Comparison of ENCODE assay signal across 20 cellular contexts in genomic region chr10:6161913-6162312, GRCh38. TPM values are rescaled to one million over a fixed set of nuclear protein-coding genes. Genes with fewer than 3 reads are reported as not detected.
DNase-seq lines count a peak whose midpoint lies in the region; ATAC-seq and TF ChIP-seq lines count a peak whose summit lies in the region.
"Had no signal": no experiment of that assay in that cellular context is flagged by ENCODE, and none has a peak within 500 bp of the region (broad histone marks: within the 10 kb centered on the region; RNA-seq: fewer than 3 reads in every experiment).

No MANE protein-coding gene starts in this region.

- H3K4me2 ChIP-seq in OCI-LY1 (ENCODE audit: low read length): no peak overlapping the region

- no peak for DNase-seq in CD4-positive, alpha-beta memory T cell
- peak; percentile 93 for DNase-seq in foreskin melanocyte
- no peak for DNase-seq in T1000 (lab: John Stamatoyannopoulos, UW)
- DNase-seq in activated naive CD4-positive, alpha-beta T cell treated with anti-CD3 and anti-CD28 coated beads, Interleukin-2, amount 50 U/mL, for 72 hours (ENCODE audit: low spot score in 2 of 2): no peak
- DNase-seq: activated CD4-positive, CD25-positive, alpha-beta regulatory T cell; activated T-cell treated with anti-CD3 and anti-CD28 coated beads, Interleukin-2, amount 50 U/mL, for 48 hours; dermis blood vessel endothelial cell; DMS79; left lung; NCI-H1048; NCI-H2171 treated with DMSO at 0.1 percent for 48 hours; stimulated activated CD4-positive, alpha-beta T cell treated with anti-CD3 and anti-CD28 coated beads, Interleukin-2, amount 100 ng/mL, for 24 hours; stimulated activated CD8-positive, alpha-beta memory T cell treated with anti-CD3 and anti-CD28 coated beads, Interleukin-4, amount 100 ng/mL, for 48 hours had no signal

- H3K4me3 ChIP-seq in CD4-positive, alpha-beta memory T cell (ENCODE audit: low read length in 2 of 2): no peak overlapping the region
- no peak overlapping the region for H3K4me3 ChIP-seq in OCI-LY1 (ENCODE audit: low read depth, low read length, poor library complexity, severe bottlenecking)
- no peak overlapping the region for H3K4me3 ChIP-seq in rectal smooth muscle tissue (ENCODE audit: low read length)
- H3K4me3 ChIP-seq: ascending aorta, left lung had no signal

- peaks cover 0 to 15% of the 10 kb centered on the region in 2 donors for H3K36me3 Mint-ChIP-seq in CD4-positive, alpha-beta memory T cell
- peaks cover 5 to 18% of the 10 kb centered on the region in 2 donors for H3K36me3 Mint-ChIP-seq in activated naive CD4-positive, alpha-beta T cell treated with anti-CD3 and anti-CD28 coated beads, Interleukin-2, amount 50 U/mL, for 72 hours
- H3K36me3 Mint-ChIP-seq: natural killer cell treated with Interleukin-12 subunit alpha and Interleukin-12 subunit beta and Interleukin-15 and Interleukin-18, amount 100 ng/mL, for 72 hours had no signal

- no peak for ATAC-seq in activated naive CD4-positive, alpha-beta T cell treated with anti-CD3 and anti-CD28 coated beads, Interleukin-2, amount 50 U/mL, for 72 hours
- ATAC-seq in HG03045 (IDR thresholded peaks at IDR 0.05; ENCODE audit: unreplicated experiment): no peak
- ATAC-seq: esophagus mucosa; left lung; natural killer cell treated with Interleukin-12 subunit alpha and Interleukin-12 subunit beta and Interleukin-15 and Interleukin-18, amount 100 ng/mL, for 72 hours had no signal

- H4K20me1 ChIP-seq in OCI-LY1 (ENCODE audit: insufficient read depth, low read length): no peaks in the 10 kb centered on the region

- peaks cover 38% of the 10 kb centered on the region for H3K4me1 ChIP-seq in CD4-positive, alpha-beta memory T cell (ENCODE audit: insufficient read depth, low read length)
- peaks cover 27% of the 10 kb centered on the region for H3K4me1 ChIP-seq in OCI-LY1 (ENCODE audit: insufficient read depth, low read length, severe bottlenecking)
- H3K4me1 ChIP-seq in rectal smooth muscle tissue (ENCODE audit: control insufficient read depth, insufficient read depth, low read length): peaks cover 6% of the 10 kb centered on the region

- H3K4me3 Mint-ChIP-seq in CD4-positive, alpha-beta memory T cell: peak overlapping the region in 2 of 8 donors; percentile 22 to 47

- no peaks in the 10 kb centered on the region for H3K9me2 ChIP-seq in OCI-LY1 (ENCODE audit: low read depth, low read length)

- no peaks in the 10 kb centered on the region for H3K27me3 Mint-ChIP-seq in CD4-positive, alpha-beta memory T cell
- H3K27me3 Mint-ChIP-seq: natural killer cell treated with Interleukin-12 subunit alpha and Interleukin-12 subunit beta and Interleukin-15 and Interleukin-18, amount 100 ng/mL, for 72 hours had no signal

- peaks cover 24% of the 10 kb centered on the region for H3K79me2 ChIP-seq in OCI-LY1 (ENCODE audit: insufficient read depth, low read length)

- POLR2A ChIA-PET in CD4-positive, alpha-beta memory T cell (lab: Charles Lee; ENCODE audit: partially characterized antibody): interaction anchor here (1.0 to 2.8 kb wide), 4 partner anchors 15 to 111 kb away, joined by 3 to 49 read pairs (median 9); partner anchors contain the start of gene PFKFB3

- H3K27ac Mint-ChIP-seq in CD4-positive, alpha-beta memory T cell: peak overlapping the region; percentile 13 to 94 (median 87)
- H3K27ac Mint-ChIP-seq in activated naive CD4-positive, alpha-beta T cell treated with anti-CD3 and anti-CD28 coated beads, Interleukin-2, amount 50 U/mL, for 72 hours: no peak overlapping the region
- H3K27ac Mint-ChIP-seq: H9; natural killer cell treated with Interleukin-12 subunit alpha and Interleukin-12 subunit beta and Interleukin-15 and Interleukin-18, amount 100 ng/mL, for 72 hours had no signal

- peaks cover 23 to 47% (median 38%) of the 10 kb centered on the region in 4 donors for H3K4me1 Mint-ChIP-seq in CD4-positive, alpha-beta memory T cell

- CTCF ChIA-PET in CD4-positive, alpha-beta memory T cell (lab: Charles Lee; ENCODE audit: partially characterized antibody): interaction anchor here (0.9 to 3.0 kb wide), 5 partner anchors 10 to 239 kb away, joined by 3 to 18 read pairs (median 8); partner anchors contain the start of gene PFKFB3

- intact Hi-C loops in CD4-positive, alpha-beta memory T cell (cut with micrococcal nuclease): loop anchor here (2.0 to 5.0 kb wide), 2 partner anchors 150 to 349 kb away; partner anchors contain the start of gene GDI2

- H3K36me3 ChIP-seq in CD4-positive, alpha-beta memory T cell (ENCODE audit: insufficient read depth, low read length): no peaks in the 10 kb centered on the region
- H3K36me3 ChIP-seq in OCI-LY1 (ENCODE audit: insufficient read depth, low read length) (peaks cover 20% of the 10 kb centered on the region), rectal smooth muscle tissue (ENCODE audit: control insufficient read depth, insufficient read depth, low read length) (no peaks in the 10 kb centered on the region)

- H3K9me3 ChIP-seq in CD4-positive, alpha-beta memory T cell (ENCODE audit: control insufficient read depth in 1 of 2, low read length in 2 of 2): no peaks in the 10 kb centered on the region
- no peaks in the 10 kb centered on the region for H3K9me3 ChIP-seq in OCI-LY1 (ENCODE audit: low read length)
- H3K9me3 ChIP-seq: ascending aorta, left lung had no signal

- H2AFZ ChIP-seq in OCI-LY1 (ENCODE audit: low read length): no peak overlapping the region

- H3K27me3 ChIP-seq in CD4-positive, alpha-beta memory T cell (ENCODE audit: insufficient read depth, low read length): no peaks in the 10 kb centered on the region
- H3K27me3 ChIP-seq in OCI-LY1 (ENCODE audit: insufficient read depth, low read length): no peaks in the 10 kb centered on the region
- H3K27me3 ChIP-seq in rectal smooth muscle tissue (ENCODE audit: control insufficient read depth, insufficient read depth, low read length): no peaks in the 10 kb centered on the region
- H3K27me3 ChIP-seq: ascending aorta, left lung had no signal

- peak overlapping the region; percentile 89 for H3K27ac ChIP-seq in CD4-positive, alpha-beta memory T cell (ENCODE audit: low read depth, low read length)
- H3K27ac ChIP-seq in OCI-LY1 (ENCODE audit: low read depth, low read length, poor library complexity, severe bottlenecking) (peak overlapping the region; percentile 29), rectal smooth muscle tissue (ENCODE audit: low read depth, low read length) (peak overlapping the region; percentile 21)

- no peaks in the 10 kb centered on the region for H3K9me3 Mint-ChIP-seq in CD4-positive, alpha-beta memory T cell
- H3K9me3 Mint-ChIP-seq in activated naive CD4-positive, alpha-beta T cell treated with anti-CD3 and anti-CD28 coated beads, Interleukin-2, amount 50 U/mL, for 72 hours: no peaks in the 10 kb centered on the region
- H3K9me3 Mint-ChIP-seq: H9; natural killer cell treated with Interleukin-12 subunit alpha and Interleukin-12 subunit beta and Interleukin-15 and Interleukin-18, amount 100 ng/mL, for 72 hours had no signal

- H3K9ac ChIP-seq in OCI-LY1 (ENCODE audit: low read length) (no peak overlapping the region), rectal smooth muscle tissue (ENCODE audit: low read length) (no peak overlapping the region)

- H3F3A ChIP-seq in OCI-LY1 (ENCODE audit: insufficient read depth, low read length): peaks cover 7% of the 10 kb centered on the region; the same call in 1 of the 2 replicates

- no peak for TF ChIP-seq CTCF in OCI-LY1 (IDR thresholded peaks at IDR 0.05; ENCODE audit: low read length)

RNA-seq across cellular contexts. Expression of gene PFKFB3, which starts 40.8 kb away (rescaled TPM):
- 10 to 100 TPM; 55.7 to 67.1 TPM for total RNA-seq in CD4-positive, alpha-beta memory T cell
- 10 to 100 TPM; 11.8 to 16.0 TPM for polyA plus RNA-seq in CD4-positive, alpha-beta memory T cell
- total RNA-seq in activated naive CD4-positive, alpha-beta T cell treated with anti-CD3 and anti-CD28 coated beads, Interleukin-2, amount 50 U/mL, for 72 hours: 100 to 1,000 TPM in 1 of 2 donors, 10 to 100 TPM in 1; 77.0 to 181 TPM

Comparison
In these comparisons a context has a peak if more than half of its experiments do, and no peak if none do; other contexts are left out.
1. H3K27ac ChIP-seq: peak in every context shown above with its lines; median percentile 89 in CD4-positive, alpha-beta memory T cell; 29 in OCI-LY1; 21 in rectal smooth muscle tissue.
2. H3K27ac Mint-ChIP-seq: peak in CD4-positive, alpha-beta memory T cell (7 of 7); none in activated naive CD4-positive, alpha-beta T cell treated with anti-CD3 and anti-CD28 coated beads, Interleukin-2, amount 50 U/mL, for 72 hours (0 of 2).